Comparison of ENCODE assay signal across 1 cellular context in genomic region chr11:78889698-78890097, GRCh38.
TF ChIP-seq lines count a peak whose summit lies in the region.

No MANE protein-coding gene starts in this region.

TF ChIP-seq in H1, 55 proteins besides CTCF, POLR2A, EP300 and RAD21:
- TF ChIP-seq, protein P1, sequence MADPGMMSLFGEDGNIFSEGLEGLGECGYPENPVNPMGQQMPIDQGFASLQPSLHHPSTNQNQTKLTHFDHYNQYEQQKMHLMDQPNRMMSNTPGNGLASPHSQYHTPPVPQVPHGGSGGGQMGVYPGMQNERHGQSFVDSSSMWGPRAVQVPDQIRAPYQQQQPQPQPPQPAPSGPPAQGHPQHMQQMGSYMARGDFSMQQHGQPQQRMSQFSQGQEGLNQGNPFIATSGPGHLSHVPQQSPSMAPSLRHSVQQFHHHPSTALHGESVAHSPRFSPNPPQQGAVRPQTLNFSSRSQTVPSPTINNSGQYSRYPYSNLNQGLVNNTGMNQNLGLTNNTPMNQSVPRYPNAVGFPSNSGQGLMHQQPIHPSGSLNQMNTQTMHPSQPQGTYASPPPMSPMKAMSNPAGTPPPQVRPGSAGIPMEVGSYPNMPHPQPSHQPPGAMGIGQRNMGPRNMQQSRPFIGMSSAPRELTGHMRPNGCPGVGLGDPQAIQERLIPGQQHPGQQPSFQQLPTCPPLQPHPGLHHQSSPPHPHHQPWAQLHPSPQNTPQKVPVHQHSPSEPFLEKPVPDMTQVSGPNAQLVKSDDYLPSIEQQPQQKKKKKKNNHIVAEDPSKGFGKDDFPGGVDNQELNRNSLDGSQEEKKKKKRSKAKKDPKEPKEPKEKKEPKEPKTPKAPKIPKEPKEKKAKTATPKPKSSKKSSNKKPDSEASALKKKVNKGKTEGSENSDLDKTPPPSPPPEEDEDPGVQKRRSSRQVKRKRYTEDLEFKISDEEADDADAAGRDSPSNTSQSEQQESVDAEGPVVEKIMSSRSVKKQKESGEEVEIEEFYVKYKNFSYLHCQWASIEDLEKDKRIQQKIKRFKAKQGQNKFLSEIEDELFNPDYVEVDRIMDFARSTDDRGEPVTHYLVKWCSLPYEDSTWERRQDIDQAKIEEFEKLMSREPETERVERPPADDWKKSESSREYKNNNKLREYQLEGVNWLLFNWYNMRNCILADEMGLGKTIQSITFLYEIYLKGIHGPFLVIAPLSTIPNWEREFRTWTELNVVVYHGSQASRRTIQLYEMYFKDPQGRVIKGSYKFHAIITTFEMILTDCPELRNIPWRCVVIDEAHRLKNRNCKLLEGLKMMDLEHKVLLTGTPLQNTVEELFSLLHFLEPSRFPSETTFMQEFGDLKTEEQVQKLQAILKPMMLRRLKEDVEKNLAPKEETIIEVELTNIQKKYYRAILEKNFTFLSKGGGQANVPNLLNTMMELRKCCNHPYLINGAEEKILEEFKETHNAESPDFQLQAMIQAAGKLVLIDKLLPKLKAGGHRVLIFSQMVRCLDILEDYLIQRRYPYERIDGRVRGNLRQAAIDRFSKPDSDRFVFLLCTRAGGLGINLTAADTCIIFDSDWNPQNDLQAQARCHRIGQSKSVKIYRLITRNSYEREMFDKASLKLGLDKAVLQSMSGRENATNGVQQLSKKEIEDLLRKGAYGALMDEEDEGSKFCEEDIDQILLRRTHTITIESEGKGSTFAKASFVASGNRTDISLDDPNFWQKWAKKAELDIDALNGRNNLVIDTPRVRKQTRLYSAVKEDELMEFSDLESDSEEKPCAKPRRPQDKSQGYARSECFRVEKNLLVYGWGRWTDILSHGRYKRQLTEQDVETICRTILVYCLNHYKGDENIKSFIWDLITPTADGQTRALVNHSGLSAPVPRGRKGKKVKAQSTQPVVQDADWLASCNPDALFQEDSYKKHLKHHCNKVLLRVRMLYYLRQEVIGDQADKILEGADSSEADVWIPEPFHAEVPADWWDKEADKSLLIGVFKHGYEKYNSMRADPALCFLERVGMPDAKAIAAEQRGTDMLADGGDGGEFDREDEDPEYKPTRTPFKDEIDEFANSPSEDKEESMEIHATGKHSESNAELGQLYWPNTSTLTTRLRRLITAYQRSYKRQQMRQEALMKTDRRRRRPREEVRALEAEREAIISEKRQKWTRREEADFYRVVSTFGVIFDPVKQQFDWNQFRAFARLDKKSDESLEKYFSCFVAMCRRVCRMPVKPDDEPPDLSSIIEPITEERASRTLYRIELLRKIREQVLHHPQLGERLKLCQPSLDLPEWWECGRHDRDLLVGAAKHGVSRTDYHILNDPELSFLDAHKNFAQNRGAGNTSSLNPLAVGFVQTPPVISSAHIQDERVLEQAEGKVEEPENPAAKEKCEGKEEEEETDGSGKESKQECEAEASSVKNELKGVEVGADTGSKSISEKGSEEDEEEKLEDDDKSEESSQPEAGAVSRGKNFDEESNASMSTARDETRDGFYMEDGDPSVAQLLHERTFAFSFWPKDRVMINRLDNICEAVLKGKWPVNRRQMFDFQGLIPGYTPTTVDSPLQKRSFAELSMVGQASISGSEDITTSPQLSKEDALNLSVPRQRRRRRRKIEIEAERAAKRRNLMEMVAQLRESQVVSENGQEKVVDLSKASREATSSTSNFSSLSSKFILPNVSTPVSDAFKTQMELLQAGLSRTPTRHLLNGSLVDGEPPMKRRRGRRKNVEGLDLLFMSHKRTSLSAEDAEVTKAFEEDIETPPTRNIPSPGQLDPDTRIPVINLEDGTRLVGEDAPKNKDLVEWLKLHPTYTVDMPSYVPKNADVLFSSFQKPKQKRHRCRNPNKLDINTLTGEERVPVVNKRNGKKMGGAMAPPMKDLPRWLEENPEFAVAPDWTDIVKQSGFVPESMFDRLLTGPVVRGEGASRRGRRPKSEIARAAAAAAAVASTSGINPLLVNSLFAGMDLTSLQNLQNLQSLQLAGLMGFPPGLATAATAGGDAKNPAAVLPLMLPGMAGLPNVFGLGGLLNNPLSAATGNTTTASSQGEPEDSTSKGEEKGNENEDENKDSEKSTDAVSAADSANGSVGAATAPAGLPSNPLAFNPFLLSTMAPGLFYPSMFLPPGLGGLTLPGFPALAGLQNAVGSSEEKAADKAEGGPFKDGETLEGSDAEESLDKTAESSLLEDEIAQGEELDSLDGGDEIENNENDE (IDR thresholded peaks at IDR 0.05; ENCODE audit: insufficient replicate concordance, low read length), result no peak
- no peak for TF ChIP-seq YY1 (IDR thresholded peaks at IDR 0.05; ENCODE audit: low read depth, low read length)
- TF ChIP-seq RBBP5 (IDR thresholded peaks at IDR 0.05; ENCODE audit: borderline replicate concordance, low read depth, low read length), result no peak
- TF ChIP-seq ZNF274 (IDR thresholded peaks at IDR 0.05; ENCODE audit: borderline replicate concordance, extremely low read depth, low read length), result no peak
- no peak for TF ChIP-seq CREB1 (IDR thresholded peaks at IDR 0.05)
- TF ChIP-seq EZH2 (IDR thresholded peaks at IDR 0.05; ENCODE audit: low read depth, low read length, severe bottlenecking), result no peak
- no peak for TF ChIP-seq CTBP2 (IDR thresholded peaks at IDR 0.05; ENCODE audit: borderline replicate concordance, insufficient read depth, insufficient read length, low read length)
- no peak for TF ChIP-seq TAF7 (optimal IDR thresholded peaks at IDR 0.05; ENCODE audit: borderline replicate concordance, low read depth, low read length)
- TF ChIP-seq EGR1 (IDR thresholded peaks at IDR 0.05; ENCODE audit: borderline replicate concordance, low read depth, low read length), result no peak
- TF ChIP-seq SP1 (IDR thresholded peaks at IDR 0.05; ENCODE audit: low read depth, low read length), result no peak
- TF ChIP-seq FOSL1 (IDR thresholded peaks at IDR 0.05; ENCODE audit: insufficient read depth, low read depth, low read length), result no peak
- no peak for TF ChIP-seq TAF1 (IDR thresholded peaks at IDR 0.05; ENCODE audit: low read depth, low read length)
- TF ChIP-seq, protein P2, sequence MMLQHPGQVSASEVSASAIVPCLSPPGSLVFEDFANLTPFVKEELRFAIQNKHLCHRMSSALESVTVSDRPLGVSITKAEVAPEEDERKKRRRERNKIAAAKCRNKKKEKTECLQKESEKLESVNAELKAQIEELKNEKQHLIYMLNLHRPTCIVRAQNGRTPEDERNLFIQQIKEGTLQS (IDR thresholded peaks at IDR 0.05; ENCODE audit: insufficient read depth, low read depth, low read length), result no peak
- no peak for TF ChIP-seq HDAC2 (IDR thresholded peaks at IDR 0.05; ENCODE audit: borderline replicate concordance in 1 of 2, low read depth in 2 of 2, low read length in 2 of 2)
- no peak for TF ChIP-seq CHD1 (IDR thresholded peaks at IDR 0.05; ENCODE audit: low read depth, low read length)
- no peak for TF ChIP-seq BRCA1 (IDR thresholded peaks at IDR 0.05; ENCODE audit: low read depth, low read length)
- TF ChIP-seq SUZ12 (IDR thresholded peaks at IDR 0.05; ENCODE audit: low read length), result no peak
